ENCODE assay signal across 8 cellular contexts in genomic region chr12:121797937-121798801, GRCh38. TPM values are rescaled to one million over a fixed set of nuclear protein-coding genes. Genes with fewer than 3 reads are reported as not detected.
A peak's percentile ranks its signal among the peaks of the same experiment; 100 is the strongest.
DNase-seq lines count a peak whose midpoint lies in the region; ATAC-seq and FAIRE-seq lines count a peak whose summit lies in the region.

No MANE protein-coding gene starts in this region.

- no peaks in the 10 kb centered on the region for H3K9me3 ChIP-seq in adipocyte (ENCODE audit: control insufficient read depth, low read length)

- H3K27me3 ChIP-seq in adipocyte (replicated peaks; ENCODE audit: control insufficient read depth, insufficient read depth, low read length): no peaks in the 10 kb centered on the region
- H3K27me3 ChIP-seq in rectal smooth muscle tissue (ENCODE audit: control insufficient read depth, insufficient read depth, low read length): no peaks in the 10 kb centered on the region

- peak overlapping the region; percentile 98 for H3K27ac ChIP-seq in rectal smooth muscle tissue (ENCODE audit: low read depth, low read length)

- FAIRE-seq in HTR-8/SVneo (lab: Jason Lieb, UNC): no peak

- H3K4me1 ChIP-seq in adipocyte (ENCODE audit: control insufficient read depth, insufficient read depth, low read length): peaks cover 58% of the 10 kb centered on the region
- peaks cover 45% of the 10 kb centered on the region for H3K4me1 ChIP-seq in rectal smooth muscle tissue (ENCODE audit: control insufficient read depth, insufficient read depth, low read length)

- DNase-seq in DMS79 treated with DMSO at 0.1 percent for 48 hours (lab: John Stamatoyannopoulos, UW) (peak; percentile 92), NCI-H2107 treated with DMSO at 0.1 percent for 48 hours (lab: John Stamatoyannopoulos, UW; ENCODE audit: unreplicated experiment) (peak; percentile 91), adipocyte (ENCODE audit: low read depth) (peak; percentile 54), left ventricle myocardium superior (peak; percentile 91), HTR-8/SVneo (ENCODE audit: insufficient read length, low spot score) (no peak)
- DNase-seq in activated CD4-positive, alpha-beta T cell treated with anti-CD3 and anti-CD28 coated beads for 48 hours: no peak

- ATAC-seq in left ventricle myocardium superior: peak; percentile 27
- ATAC-seq in GM18502 (IDR thresholded peaks at IDR 0.05; ENCODE audit: poor library complexity, unreplicated experiment): no peak

- H3K4me3 ChIP-seq in adipocyte (ENCODE audit: low read length) (peak overlapping the region; percentile 92), rectal smooth muscle tissue (ENCODE audit: low read length) (peak overlapping the region; percentile 92)

- H3K36me3 ChIP-seq in adipocyte (ENCODE audit: control insufficient read depth, insufficient read depth, low read length, severe bottlenecking): peaks cover 11% of the 10 kb centered on the region
- peaks cover 3% of the 10 kb centered on the region for H3K36me3 ChIP-seq in rectal smooth muscle tissue (ENCODE audit: control insufficient read depth, insufficient read depth, low read length)

- intact Hi-C loops in left ventricle myocardium superior (cut with micrococcal nuclease): loop anchor here (10.0 kb wide), 1 partner anchor 87 kb away; the partner anchor contains the start of gene PSMD9

- H3K9ac ChIP-seq in adipocyte (ENCODE audit: low read length): peak overlapping the region; percentile 79
- H3K9ac ChIP-seq in rectal smooth muscle tissue (ENCODE audit: low read length): peak overlapping the region; percentile 0

RNA-seq across cellular contexts. Expression of gene RHOF, which starts 4.7 kb away (rescaled TPM):
- 48.3 TPM for total RNA-seq in left ventricle myocardium superior

RNA-seq across cellular contexts. Expression of gene SETD1B, which starts 5.6 kb away (rescaled TPM):
- total RNA-seq in left ventricle myocardium superior: 9.0 TPM

Comparison
In these comparisons a context has a peak if more than half of its experiments do, and no peak if none do; other contexts are left out.
1. DNase-seq: peak in DMS79 treated with DMSO at 0.1 percent for 48 hours (single experiment), NCI-H2107 treated with DMSO at 0.1 percent for 48 hours (single experiment), adipocyte (single experiment) and left ventricle myocardium superior (single experiment); none in activated CD4-positive, alpha-beta T cell treated with anti-CD3 and anti-CD28 coated beads for 48 hours (single experiment) and HTR-8/SVneo (single experiment).